In genomic region chr11:73662445-73663157, GRCh38 we compare ENCODE assay signal across 25 cellular contexts. TPM values are rescaled to one million over a fixed set of nuclear protein-coding genes. Genes with fewer than 3 reads are reported as not detected.
A peak's percentile ranks its signal among the peaks of the same experiment; 100 is the strongest.
DNase-seq lines count a peak whose midpoint lies in the region; ATAC-seq lines count a peak whose summit lies in the region.
"Had no signal": no experiment of that assay in that cellular context is flagged by ENCODE, and none has a peak within 500 bp of the region (broad histone marks: within the 10 kb centered on the region; RNA-seq: fewer than 3 reads in every experiment).

No MANE protein-coding gene starts in this region.

- ATAC-seq in Right ventricle myocardium superior (ENCODE audit: poor library complexity) (no peak), HG03108 (IDR thresholded peaks at IDR 0.05; ENCODE audit: unreplicated experiment) (no peak)
- ATAC-seq: activated naive CD8-positive, alpha-beta T cell treated with anti-CD3 and anti-CD28 coated beads, Interleukin-2, amount 50 U/mL, for 24 hours; left cardiac atrium; Panc1; sciatic nerve had no signal

- DNase-seq in HCEC 1CT (peak; percentile 20), islet precursor cell (peak; percentile 50), substantia nigra (lab: John Stamatoyannopoulos, UW) (no peak), H4 (ENCODE audit: low spot score) (no peak), NCI-H82 treated with DMSO at 0.1 percent for 48 hours (lab: John Stamatoyannopoulos, UW; ENCODE audit: unreplicated experiment) (no peak), Right ventricle myocardium superior (no peak)
- DNase-seq: activated CD4-positive, alpha-beta T cell treated with anti-CD3 and anti-CD28 coated beads, Interleukin-2, amount 10 ng/mL, durations not matched to agents 7 days and 5 days; activated naive CD8-positive, alpha-beta T cell treated with anti-CD3 and anti-CD28 coated beads, Interleukin-2, amount 50 U/mL, for 24 hours; activated T-cell treated with anti-CD3 and anti-CD28 coated beads, Interleukin-2, amount 50 U/mL, for 24 hours; CD4-positive, alpha-beta T cell; DMS 273 treated with DMSO at 0.1 percent for 48 hours; left cardiac atrium; mammary epithelial cell; NCI-H1694; NCI-H510A treated with DMSO at 0.1 percent for 48 hours; NK-92 treated with Interleukin-12 subunit alpha and Interleukin-12 subunit beta, amount 100 ng/mL, for 24 hours; SIG-M5; stimulated activated CD4-positive, alpha-beta T cell treated with anti-CD3 and anti-CD28 coated beads, Interleukin-4, amount 100 ng/mL, for 4 hours; stimulated activated naive CD4-positive, alpha-beta T cell; SW 1271 had no signal

- intact Hi-C loops in Right ventricle myocardium superior (cut with DNase I): no loop called here

- H3K27ac ChIP-seq in angular gyrus (ENCODE audit: low read depth, low read length) (peak overlapping the region; percentile 7), substantia nigra (ENCODE audit: low read depth, low read length, poor library complexity, severe bottlenecking) (peak overlapping the region; percentile 16)
- H3K27ac ChIP-seq: neural progenitor cell had no signal

RNA-seq across cellular contexts. Expression of gene PLEKHB1, which starts 16.2 kb away (rescaled TPM):
- 0.10 TPM in 1 of 2 replicates, not detected in the other for total RNA-seq in H4 (2014; rRNA removed; shearing (Covaris generic))
- total RNA-seq in Right ventricle myocardium superior: 13.7 TPM

Comparison
In these comparisons a context has a peak if more than half of its experiments do, and no peak if none do; other contexts are left out.
1. DNase-seq: peak in HCEC 1CT (single experiment) and islet precursor cell (single experiment); none in substantia nigra (0 of 49), H4 (single experiment), NCI-H82 treated with DMSO at 0.1 percent for 48 hours (single experiment) and Right ventricle myocardium superior (single experiment).
2. RNA of gene PLEKHB1, which starts 16.2 kb away (total RNA-seq): 13.7 TPM in Right ventricle myocardium superior (single experiment); 0.10 TPM in H4; every median in the first group is over 10 times any median in the second.